15 cellular contexts compared by ENCODE assay signal in the genomic region with DNA sequence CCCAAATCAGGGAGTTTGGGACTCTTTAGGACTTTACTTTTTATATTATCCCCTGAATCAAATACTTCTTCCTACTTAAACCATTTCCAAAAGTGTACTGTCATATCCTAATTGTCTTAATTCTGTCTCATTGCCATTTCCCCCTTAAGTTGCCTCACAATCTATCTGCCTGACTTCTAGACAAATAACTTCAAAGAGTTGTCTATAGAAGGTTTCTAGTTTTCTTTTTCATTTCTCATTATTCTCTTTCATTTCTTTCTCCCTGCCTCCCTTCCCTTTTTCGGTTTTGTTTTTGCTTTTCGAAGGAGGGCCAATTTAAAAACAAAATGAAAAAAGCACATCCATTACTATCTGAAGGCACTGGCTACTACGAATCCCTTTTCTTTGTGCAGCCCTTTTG.
DNase-seq lines count a peak whose midpoint lies in the region; ATAC-seq and TF ChIP-seq lines count a peak whose summit lies in the region.
"Had no signal": no experiment of that assay in that cellular context is flagged by ENCODE, and none has a peak within 500 bp of the region (broad histone marks: within the 10 kb centered on the region; RNA-seq: fewer than 3 reads in every experiment).

No MANE protein-coding gene starts in this region.

- H3K9me3 Mint-ChIP-seq in Caco-2 (ENCODE audit: unreplicated experiment) (no peaks in the 10 kb centered on the region), WTC11 (0 out of 2 replicates have a peak, but pooled peaks cover 3% of the 10 kb centered on the region)
- H3K9me3 Mint-ChIP-seq: stimulated activated naive CD8-positive, alpha-beta T cell treated with anti-CD3 and anti-CD28 coated beads, Interleukin-15, amount 100 ng/mL, for 72 hours had no signal

- H3K27ac Mint-ChIP-seq in Caco-2 (ENCODE audit: unreplicated experiment) = no peak overlapping the region
- H3K27ac Mint-ChIP-seq in WTC11 = no peak overlapping the region
- H3K27ac Mint-ChIP-seq: stimulated activated naive CD8-positive, alpha-beta T cell treated with anti-CD3 and anti-CD28 coated beads, Interleukin-15, amount 100 ng/mL, for 72 hours had no signal

- H3K36me3 Mint-ChIP-seq in Caco-2 (ENCODE audit: insufficient read depth, unreplicated experiment) = peaks cover 5% of the 10 kb centered on the region
- no peaks in the 10 kb centered on the region for H3K36me3 Mint-ChIP-seq in WTC11

- H3K9ac ChIP-seq in OCI-LY3 (ENCODE audit: low read length) = peak overlapping the region; percentile 62

- no TSS peak for BruUV-seq in Caco-2 (replicated peaks; lab: Mats Ljungman, UMichigan)

- no peaks in the 10 kb centered on the region for H3K27me3 ChIP-seq in OCI-LY3 (ENCODE audit: low read depth, low read length)
- H3K27me3 ChIP-seq in Caco-2 (replicated peaks; ENCODE audit: control insufficient read depth, insufficient read depth, low read length) = no peaks in the 10 kb centered on the region
- H3K27me3 ChIP-seq: right lobe of liver had no signal

- POLR2A ChIA-PET in Caco-2 (lab: Charles Lee) = no interaction called here
- POLR2A ChIA-PET in WTC11 (lab: Charles Lee) = no interaction called here

- no peak overlapping the region for H2AFZ ChIP-seq in OCI-LY3 (ENCODE audit: low read depth, low read length)

- peaks cover 19% of the 10 kb centered on the region for H3K4me1 Mint-ChIP-seq in Caco-2 (ENCODE audit: low read depth, unreplicated experiment)
- peaks cover 7% of the 10 kb centered on the region for H3K4me1 Mint-ChIP-seq in WTC11
- H3K4me1 Mint-ChIP-seq: stimulated activated naive CD8-positive, alpha-beta T cell treated with anti-CD3 and anti-CD28 coated beads, Interleukin-15, amount 100 ng/mL, for 72 hours had no signal

- no peaks in the 10 kb centered on the region for H3K9me3 ChIP-seq in OCI-LY3 (ENCODE audit: insufficient read depth, low read length)
- H3K9me3 ChIP-seq in Caco-2 = no peaks in the 10 kb centered on the region
- H3K9me3 ChIP-seq: HAP-1, right lobe of liver had no signal

- no peak for DNase-seq in Caco-2
- DNase-seq in activated CD8-positive, alpha-beta memory T cell treated with anti-CD3 and anti-CD28 coated beads, Interleukin-2, amount 50 U/mL, for 4 hours = no peak
- DNase-seq in WTC11 (ENCODE audit: low spot score) = no peak
- no peak for DNase-seq in medulla oblongata (ENCODE audit: extremely low spot score)
- DNase-seq: activated CD4-positive, alpha-beta T cell treated with anti-CD3 and anti-CD28 coated beads for 4 hours; NCI-H1092; right lobe of liver; stimulated activated naive CD8-positive, alpha-beta T cell treated with anti-CD3 and anti-CD28 coated beads, Interleukin-15, amount 100 ng/mL, for 72 hours; T-helper 1 cell had no signal

- CTCF ChIA-PET in Caco-2 (lab: Charles Lee) (no interaction called here), WTC11 (lab: Charles Lee) (no interaction called here)

- intact Hi-C loops in Caco-2 (cut with micrococcal nuclease; ENCODE audit: unreplicated experiment) = no loop called here

- H3K4me1 ChIP-seq in OCI-LY3 (ENCODE audit: low read length) = peaks cover 49% of the 10 kb centered on the region
- peaks cover 40% of the 10 kb centered on the region for H3K4me1 ChIP-seq in Caco-2
- H3K4me1 ChIP-seq: HAP-1 had no signal

- H3K27me3 Mint-ChIP-seq in Caco-2 (ENCODE audit: insufficient read depth, unreplicated experiment) (no peaks in the 10 kb centered on the region), WTC11 (ENCODE audit: low read depth) (no peaks in the 10 kb centered on the region)

- peak overlapping the region; percentile 95 for H3K27ac ChIP-seq in OCI-LY3 (ENCODE audit: low read length)
- H3K27ac ChIP-seq: right lobe of liver had no signal

- H3K4me2 ChIP-seq in OCI-LY3 (ENCODE audit: low read length) = peak overlapping the region; percentile 87

- H3K36me3 ChIP-seq in OCI-LY3 (replicated peaks; ENCODE audit: low read depth, low read length) (no peaks in the 10 kb centered on the region), Caco-2 (ENCODE audit: control insufficient read depth, insufficient read depth, low read length) (no peaks in the 10 kb centered on the region)
- H3K36me3 ChIP-seq: HAP-1, right lobe of liver had no signal

- ATAC-seq in GM18867 (IDR thresholded peaks at IDR 0.05; ENCODE audit: unreplicated experiment) (peak; percentile 63), GM21529 (IDR thresholded peaks at IDR 0.05; ENCODE audit: unreplicated experiment) (peak; percentile 76), HG03066 (IDR thresholded peaks at IDR 0.05; ENCODE audit: low read depth, unreplicated experiment) (peak; percentile 63), WTC11 (no peak)
- ATAC-seq: right lobe of liver; stimulated activated naive CD8-positive, alpha-beta T cell treated with anti-CD3 and anti-CD28 coated beads, Interleukin-15, amount 100 ng/mL, for 72 hours had no signal

- peak overlapping the region; percentile 64 for H3K4me3 ChIP-seq in OCI-LY3 (ENCODE audit: low read length)
- H3K4me3 ChIP-seq in Caco-2 (ENCODE audit: low read depth, low read length) = no peak overlapping the region
- H3K4me3 ChIP-seq: HAP-1, lung, right lobe of liver had no signal

- no peak for TF ChIP-seq CTCF in OCI-LY3 (IDR thresholded peaks at IDR 0.05; ENCODE audit: low read depth, low read length)
- no peak for TF ChIP-seq CTCF in Caco-2 (IDR thresholded peaks at IDR 0.05; ENCODE audit: insufficient read depth in 1 of 2, low read depth in 1 of 2, low read length in 1 of 2, severe bottlenecking in 1 of 2, unreplicated experiment in 1 of 2)
- no peak for TF ChIP-seq CTCF in WTC11 (IDR thresholded peaks at IDR 0.05)

- no peaks in the 10 kb centered on the region for H4K20me1 ChIP-seq in OCI-LY3 (ENCODE audit: insufficient read depth, low read length)

- H3K79me2 ChIP-seq in OCI-LY3 (ENCODE audit: low read length) = no peaks in the 10 kb centered on the region

- H3K4me3 Mint-ChIP-seq in Caco-2 (ENCODE audit: unreplicated experiment) (no peak overlapping the region), WTC11 (no peak overlapping the region)
- H3K4me3 Mint-ChIP-seq: stimulated activated naive CD8-positive, alpha-beta T cell treated with anti-CD3 and anti-CD28 coated beads, Interleukin-15, amount 100 ng/mL, for 72 hours had no signal

TF ChIP-seq in WTC11, 78 proteins besides CTCF, POLR2A, EP300 and RAD21 (continues in another document):
- TF ChIP-seq, protein P1, sequence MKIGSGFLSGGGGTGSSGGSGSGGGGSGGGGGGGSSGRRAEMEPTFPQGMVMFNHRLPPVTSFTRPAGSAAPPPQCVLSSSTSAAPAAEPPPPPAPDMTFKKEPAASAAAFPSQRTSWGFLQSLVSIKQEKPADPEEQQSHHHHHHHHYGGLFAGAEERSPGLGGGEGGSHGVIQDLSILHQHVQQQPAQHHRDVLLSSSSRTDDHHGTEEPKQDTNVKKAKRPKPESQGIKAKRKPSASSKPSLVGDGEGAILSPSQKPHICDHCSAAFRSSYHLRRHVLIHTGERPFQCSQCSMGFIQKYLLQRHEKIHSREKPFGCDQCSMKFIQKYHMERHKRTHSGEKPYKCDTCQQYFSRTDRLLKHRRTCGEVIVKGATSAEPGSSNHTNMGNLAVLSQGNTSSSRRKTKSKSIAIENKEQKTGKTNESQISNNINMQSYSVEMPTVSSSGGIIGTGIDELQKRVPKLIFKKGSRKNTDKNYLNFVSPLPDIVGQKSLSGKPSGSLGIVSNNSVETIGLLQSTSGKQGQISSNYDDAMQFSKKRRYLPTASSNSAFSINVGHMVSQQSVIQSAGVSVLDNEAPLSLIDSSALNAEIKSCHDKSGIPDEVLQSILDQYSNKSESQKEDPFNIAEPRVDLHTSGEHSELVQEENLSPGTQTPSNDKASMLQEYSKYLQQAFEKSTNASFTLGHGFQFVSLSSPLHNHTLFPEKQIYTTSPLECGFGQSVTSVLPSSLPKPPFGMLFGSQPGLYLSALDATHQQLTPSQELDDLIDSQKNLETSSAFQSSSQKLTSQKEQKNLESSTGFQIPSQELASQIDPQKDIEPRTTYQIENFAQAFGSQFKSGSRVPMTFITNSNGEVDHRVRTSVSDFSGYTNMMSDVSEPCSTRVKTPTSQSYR (CRISPR knock-in tag; IDR thresholded peaks at IDR 0.05) = no peak
- TF ChIP-seq, protein P2, sequence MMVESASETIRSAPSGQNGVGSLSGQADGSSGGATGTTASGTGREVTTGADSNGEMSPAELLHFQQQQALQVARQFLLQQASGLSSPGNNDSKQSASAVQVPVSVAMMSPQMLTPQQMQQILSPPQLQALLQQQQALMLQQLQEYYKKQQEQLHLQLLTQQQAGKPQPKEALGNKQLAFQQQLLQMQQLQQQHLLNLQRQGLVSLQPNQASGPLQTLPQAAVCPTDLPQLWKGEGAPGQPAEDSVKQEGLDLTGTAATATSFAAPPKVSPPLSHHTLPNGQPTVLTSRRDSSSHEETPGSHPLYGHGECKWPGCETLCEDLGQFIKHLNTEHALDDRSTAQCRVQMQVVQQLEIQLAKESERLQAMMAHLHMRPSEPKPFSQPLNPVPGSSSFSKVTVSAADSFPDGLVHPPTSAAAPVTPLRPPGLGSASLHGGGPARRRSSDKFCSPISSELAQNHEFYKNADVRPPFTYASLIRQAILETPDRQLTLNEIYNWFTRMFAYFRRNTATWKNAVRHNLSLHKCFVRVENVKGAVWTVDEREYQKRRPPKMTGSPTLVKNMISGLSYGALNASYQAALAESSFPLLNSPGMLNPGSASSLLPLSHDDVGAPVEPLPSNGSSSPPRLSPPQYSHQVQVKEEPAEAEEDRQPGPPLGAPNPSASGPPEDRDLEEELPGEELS (CRISPR knock-in tag; IDR thresholded peaks at IDR 0.05) = no peak
- TF ChIP-seq ZNF263 (CRISPR knock-in tag; IDR thresholded peaks at IDR 0.05; ENCODE audit: low read depth) = no peak
